ENCODE assay signal across 22 cellular contexts in genomic region chr6:34157851-34158250, GRCh38. TPM values are rescaled to one million over a fixed set of nuclear protein-coding genes. Genes with fewer than 3 reads are reported as not detected.
"Had no signal": no experiment of that assay in that cellular context is flagged by ENCODE, and none has a peak within 500 bp of the region (broad histone marks: within the 10 kb centered on the region; RNA-seq: fewer than 3 reads in every experiment).

No MANE protein-coding gene starts in this region.

- ATAC-seq: activated T-cell treated with anti-CD3 and anti-CD28 coated beads, Interleukin-2, amount 50 U/mL, for 72 hours; effector memory CD8-positive, alpha-beta T cell; foreskin keratinocyte; left colon; lower lobe of right lung; stimulated activated memory B cell treated with anti-CD40 and anti-IgM and Interleukin-4, amounts not matched to agents 10 μg/mL and 1 μg/mL and 100 μg/mL, for 72 hours had no signal

- H3K9me3 Mint-ChIP-seq: central memory CD8-positive, alpha-beta T cell; effector memory CD8-positive, alpha-beta T cell had no signal

- H3K4me1 ChIP-seq: foreskin keratinocyte, neural progenitor cell, uterus had no signal

- H3K36me3 ChIP-seq: brain microvascular endothelial cell, lower lobe of right lung, neural progenitor cell, ovary, tibial artery, uterus had no signal

- H3K36me3 Mint-ChIP-seq: activated naive CD8-positive, alpha-beta T cell treated with anti-CD3 and anti-CD28 coated beads for 36 hours; mesothelial cell of epicardium; neural progenitor cell; stimulated activated memory B cell treated with anti-CD40 and anti-IgM and Interleukin-4, amounts not matched to agents 10 μg/mL and 1 μg/mL and 100 μg/mL, for 72 hours had no signal

- H3K4me3 Mint-ChIP-seq: activated CD4-positive, alpha-beta memory T cell treated with anti-CD3 and anti-CD28 coated beads, Interleukin-2, amount 10 ng/mL, durations not matched to agents 7 days and 5 days; activated naive CD8-positive, alpha-beta T cell treated with anti-CD3 and anti-CD28 coated beads for 36 hours; activated T-cell treated with anti-CD3 and anti-CD28 coated beads, Interleukin-2, amount 50 U/mL, for 72 hours; central memory CD8-positive, alpha-beta T cell; effector memory CD8-positive, alpha-beta T cell; mesothelial cell of epicardium; neural progenitor cell; stimulated activated memory B cell treated with anti-CD40 and anti-IgM and Interleukin-4, amounts not matched to agents 10 μg/mL and 1 μg/mL and 100 μg/mL, for 72 hours had no signal

- H3K27ac Mint-ChIP-seq: activated CD4-positive, alpha-beta memory T cell treated with anti-CD3 and anti-CD28 coated beads, Interleukin-2, amount 10 ng/mL, durations not matched to agents 7 days and 5 days; activated naive CD8-positive, alpha-beta T cell treated with anti-CD3 and anti-CD28 coated beads for 36 hours; activated T-cell treated with anti-CD3 and anti-CD28 coated beads, Interleukin-2, amount 50 U/mL, for 72 hours; effector memory CD8-positive, alpha-beta T cell; mesothelial cell of epicardium; neural progenitor cell; stimulated activated memory B cell treated with anti-CD40 and anti-IgM and Interleukin-4, amounts not matched to agents 10 μg/mL and 1 μg/mL and 100 μg/mL, for 72 hours had no signal

- DNase-seq: activated CD4-positive, alpha-beta memory T cell treated with anti-CD3 and anti-CD28 coated beads, Interleukin-2, amount 10 ng/mL, durations not matched to agents 7 days and 5 days; activated CD4-positive, alpha-beta T cell treated with anti-CD3 and anti-CD28 coated beads for 4 hours; activated CD8-positive, alpha-beta memory T cell treated with anti-CD3 and anti-CD28 coated beads, Interleukin-2, amount 50 U/mL, for 48 hours; activated naive CD8-positive, alpha-beta T cell treated with anti-CD3 and anti-CD28 coated beads for 36 hours; activated T-cell treated with anti-CD3 and anti-CD28 coated beads, Interleukin-2, amount 50 U/mL, for 72 hours; anterior cingulate cortex; brain microvascular endothelial cell; dermis blood vessel endothelial cell; effector memory CD8-positive, alpha-beta T cell; foreskin keratinocyte; left colon; lower lobe of right lung; ovary; stimulated activated CD4-positive, alpha-beta T cell treated with anti-CD3 and anti-CD28 coated beads, Interleukin-2, amount 100 ng/mL, for 48 hours; uterus had no signal

- H3K4me3 ChIP-seq: lower lobe of right lung, neural progenitor cell, ovary, tibial artery, uterus had no signal

- H3K27ac ChIP-seq: brain microvascular endothelial cell, foreskin keratinocyte, lower lobe of right lung, neural progenitor cell, ovary, tibial artery, uterus, VCaP had no signal

- H3K27me3 ChIP-seq: ovary, uterus had no signal

- H3K4me1 Mint-ChIP-seq: activated CD4-positive, alpha-beta memory T cell treated with anti-CD3 and anti-CD28 coated beads, Interleukin-2, amount 10 ng/mL, durations not matched to agents 7 days and 5 days had no signal

RNA-seq across cellular contexts. Expression of gene GRM4, which starts 12.0 kb away (rescaled TPM):
- total RNA-seq: activated CD4-positive, alpha-beta memory T cell treated with anti-CD3 and anti-CD28 coated beads, Interleukin-2, amount 10 ng/mL, durations not matched to agents 7 days and 5 days; dermis blood vessel endothelial cell; left colon; lower lobe of right lung; T-helper 1 cell treated with Interleukin-12 subunit alpha and Interleukin-12 subunit beta and Interleukin-4 antibody, amounts not matched to agents 30 ng/mL and 1 ng/mL, for 36 hours had no signal
